ENCODE assay signal across 1 cellular context in the genomic region with DNA sequence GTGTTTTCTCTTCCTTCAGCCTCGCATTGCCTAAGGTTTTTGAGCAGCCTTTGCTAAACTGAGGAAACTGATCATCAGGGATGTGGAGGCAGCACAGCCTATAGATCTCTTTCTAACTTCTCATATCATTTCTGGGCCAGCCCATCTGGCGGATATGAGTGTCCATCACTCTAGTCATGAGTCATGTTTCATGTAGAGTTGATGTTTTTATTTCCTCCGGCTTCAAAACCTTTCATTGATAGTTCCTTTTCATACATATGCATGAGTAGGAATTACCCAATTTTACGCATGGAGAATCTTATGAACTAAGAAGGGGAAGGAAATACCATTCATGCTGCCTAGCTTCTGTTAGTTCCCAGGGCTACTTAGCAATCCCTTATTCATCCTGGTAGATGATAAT.
TF ChIP-seq lines count a peak whose summit lies in the region.

No MANE protein-coding gene starts in this region.

TF ChIP-seq in IMR-90, 13 proteins besides CTCF, POLR2A, EP300 and RAD21 (continued from another document):
- TF ChIP-seq FOS (IDR thresholded peaks at IDR 0.05; ENCODE audit: low read depth, low read length) (no peak), RCOR1 (IDR thresholded peaks at IDR 0.05; ENCODE audit: insufficient replicate concordance, low read length) (no peak), NFE2L2 (IDR thresholded peaks at IDR 0.05; ENCODE audit: low read depth, low read length) (no peak), CHD1 (IDR thresholded peaks at IDR 0.05; ENCODE audit: low read depth, low read length) (no peak), RFX5 (IDR thresholded peaks at IDR 0.05; ENCODE audit: low read depth, low read length) (no peak), SMC3 (IDR thresholded peaks at IDR 0.05; ENCODE audit: low read depth, low read length) (no peak), MAZ (IDR thresholded peaks at IDR 0.05; ENCODE audit: borderline replicate concordance, low read depth, low read length) (no peak)
